Comparison of ENCODE assay signal across 11 cellular contexts in genomic region chr11:11979487-11980117, GRCh38. TPM values are rescaled to one million over a fixed set of nuclear protein-coding genes. Genes with fewer than 3 reads are reported as not detected.
A peak's percentile ranks its signal among the peaks of the same experiment; 100 is the strongest.
DNase-seq lines count a peak whose midpoint lies in the region; ATAC-seq and TF ChIP-seq lines count a peak whose summit lies in the region.
"Had no signal": no experiment of that assay in that cellular context is flagged by ENCODE, and none has a peak within 500 bp of the region (broad histone marks: within the 10 kb centered on the region; RNA-seq: fewer than 3 reads in every experiment).

No MANE protein-coding gene starts in this region.

- peaks cover 42% of the 10 kb centered on the region for H3K4me1 ChIP-seq in foreskin keratinocyte
- peaks cover 22% of the 10 kb centered on the region for H3K4me1 ChIP-seq in ovary (ENCODE audit: insufficient read depth)

- H3K27ac ChIP-seq in foreskin keratinocyte (peak overlapping the region; percentile 34), ovary (peak overlapping the region; percentile 2 to 47)

- 17 to 36% (median 28%) methylated on average over 8 of the region's 8 CpGs for WGBS in ovary, 3 donors

- H3K36me3 ChIP-seq in ovary: no peaks in the 10 kb centered on the region

- in situ Hi-C loops in G401 (cut with HindIII; ENCODE audit: low sequenced_read_pairs): no loop called here

- TF ChIP-seq CTCF in foreskin keratinocyte (conservative IDR thresholded peaks at IDR 0.05) (no peak), ovary (IDR thresholded peaks at IDR 0.05) (no peak)

- H3K9me3 ChIP-seq in ovary: no peaks in the 10 kb centered on the region

- H3K27me3 ChIP-seq in foreskin keratinocyte (no peaks in the 10 kb centered on the region), ovary (no peaks in the 10 kb centered on the region)

- TF ChIP-seq POLR2A in ovary (IDR thresholded peaks at IDR 0.05): no peak

- DNase-seq in AG08396 (ENCODE audit: low spot score) (peak; percentile 53), SW480 (ENCODE audit: low spot score) (peak; percentile 56), foreskin keratinocyte (peak in 1 of 2 donors; percentile 55), ovary (no peak), G401 (ENCODE audit: low spot score) (no peak), NCI-H1930 (lab: John Stamatoyannopoulos, UW) (no peak), middle frontal gyrus (ENCODE audit: extremely low spot score, low spot score) (no peak)
- DNase-seq: activated T-cell treated with anti-CD3 and anti-CD28 coated beads, Interleukin-2, amount 50 U/mL, for 24 hours; CD8-positive, alpha-beta memory T cell had no signal

- TF ChIP-seq EP300 in ovary (IDR thresholded peaks at IDR 0.05): no peak

- intact Hi-C loops in ovary (cut with DNase I): loop anchor here in 1 of 4 donors (1.0 kb wide), 1 partner anchor 17 kb away; no protein-coding TSS in a partner anchor

- peak; percentile 37 for ATAC-seq in foreskin keratinocyte
- no peak for ATAC-seq in HG02870 (IDR thresholded peaks at IDR 0.05; ENCODE audit: unreplicated experiment)

- H3K4me3 ChIP-seq in ovary: no peak overlapping the region

RNA-seq across cellular contexts. Expression of gene DKK3, which starts 28.8 kb away (rescaled TPM):
- total RNA-seq in foreskin keratinocyte: 271 and 323 TPM in 2 replicates
- polyA plus RNA-seq in foreskin keratinocyte: 197 and 257 TPM in 2 replicates
- total RNA-seq in ovary: 100 to 1,000 TPM in 1 of 7 donors, 10 to 100 TPM in 6; 33.9 to 102 (median 62.8) TPM
- polyA plus RNA-seq in ovary: 100 to 1,000 TPM in 1 of 2 donors, 10 to 100 TPM in 1; 43.5 to 255 TPM
- total RNA-seq in G401 (2014; rRNA removed; shearing (Covaris generic)): 29.5 and 55.1 TPM in 2 replicates
- total RNA-seq: OCI-LY7 had no signal

Comparison
In these comparisons a context has a peak if more than half of its experiments do, and no peak if none do; other contexts are left out.
1. DNase-seq: peak in AG08396 (single experiment) and SW480 (single experiment); none in ovary (0 of 5), G401 (single experiment), NCI-H1930 (0 of 2) and middle frontal gyrus (single experiment).